Comparison of ENCODE assay signal across 21 cellular contexts in the genomic region with DNA sequence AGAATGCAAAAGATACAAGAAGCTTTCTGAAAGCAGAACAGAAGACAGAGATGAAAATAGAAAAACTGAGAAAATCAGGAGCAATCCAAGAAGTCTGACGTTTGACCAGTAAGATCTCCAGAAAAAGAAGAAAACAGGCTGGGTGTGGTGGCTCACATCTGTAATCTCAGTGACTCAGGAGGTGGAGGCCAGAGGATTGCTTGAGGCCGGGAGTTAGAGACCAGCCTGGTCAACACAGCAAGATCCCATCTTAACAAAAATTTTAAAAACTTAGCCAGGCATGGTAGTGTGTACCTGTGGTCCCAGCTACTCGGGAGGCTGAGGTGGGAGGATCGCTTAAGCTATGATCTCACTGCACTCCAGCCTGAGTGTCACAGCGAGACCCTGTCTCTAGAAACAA. TPM values are rescaled to one million over a fixed set of nuclear protein-coding genes. Genes with fewer than 3 reads are reported as not detected.
DNase-seq lines count a peak whose midpoint lies in the region; ATAC-seq and TF ChIP-seq lines count a peak whose summit lies in the region.
"Had no signal": no experiment of that assay in that cellular context is flagged by ENCODE, and none has a peak within 500 bp of the region (broad histone marks: within the 10 kb centered on the region; RNA-seq: fewer than 3 reads in every experiment).

No MANE protein-coding gene starts in this region.

- no peaks in the 10 kb centered on the region for H3K9me3 ChIP-seq in adrenal gland (replicated peaks in 1 of 3)
- H3K9me3 ChIP-seq: MG63, sigmoid colon, upper lobe of left lung had no signal

- WGBS in adrenal gland, 4 donors, result 74 to 80% (median 76%) methylated on average over 5 of the region's 5 CpGs

- H3K27ac Mint-ChIP-seq in activated T-cell treated with anti-CD3 and anti-CD28 coated beads, Interleukin-2, amount 50 U/mL, for 24 hours, result peak overlapping the region; percentile 44
- H3K27ac Mint-ChIP-seq in activated CD8-positive, alpha-beta T cell treated with anti-CD3 and anti-CD28 coated beads, Interleukin-2, amount 10 ng/mL, durations not matched to agents 7 days and 5 days, result peak overlapping the region; percentile 76
- peak overlapping the region; percentile 44 for H3K27ac Mint-ChIP-seq in endothelial cell (ENCODE audit: unreplicated experiment)
- H3K27ac Mint-ChIP-seq: WTC11 had no signal

- POLR2A ChIA-PET in activated CD8-positive, alpha-beta T cell treated with anti-CD3 and anti-CD28 coated beads, Interleukin-2, amount 10 ng/mL, durations not matched to agents 7 days and 5 days (lab: Charles Lee), result no interaction called here

- H3K27me3 ChIP-seq in adrenal gland, result no peaks in the 10 kb centered on the region
- H3K27me3 ChIP-seq: MG63, sigmoid colon, upper lobe of left lung had no signal

- no peaks in the 10 kb centered on the region for H3K27me3 Mint-ChIP-seq in activated T-cell treated with anti-CD3 and anti-CD28 coated beads, Interleukin-2, amount 50 U/mL, for 24 hours
- no peaks in the 10 kb centered on the region for H3K27me3 Mint-ChIP-seq in activated CD8-positive, alpha-beta T cell treated with anti-CD3 and anti-CD28 coated beads, Interleukin-2, amount 10 ng/mL, durations not matched to agents 7 days and 5 days (ENCODE audit: low read depth)
- H3K27me3 Mint-ChIP-seq in endothelial cell (ENCODE audit: unreplicated experiment), result no peaks in the 10 kb centered on the region

- CTCF ChIA-PET in activated CD8-positive, alpha-beta T cell treated with anti-CD3 and anti-CD28 coated beads, Interleukin-2, amount 10 ng/mL, durations not matched to agents 7 days and 5 days (lab: Charles Lee), result no interaction called here

- H3K4me3 Mint-ChIP-seq in activated T-cell treated with anti-CD3 and anti-CD28 coated beads, Interleukin-2, amount 50 U/mL, for 24 hours, result no peak overlapping the region
- no peak overlapping the region for H3K4me3 Mint-ChIP-seq in activated CD8-positive, alpha-beta T cell treated with anti-CD3 and anti-CD28 coated beads, Interleukin-2, amount 10 ng/mL, durations not matched to agents 7 days and 5 days
- no peak overlapping the region for H3K4me3 Mint-ChIP-seq in endothelial cell (ENCODE audit: unreplicated experiment)
- H3K4me3 Mint-ChIP-seq: WTC11 had no signal

- no peaks in the 10 kb centered on the region for H3K36me3 ChIP-seq in adrenal gland (replicated peaks in 1 of 2)
- H3K36me3 ChIP-seq: MG63, sigmoid colon, upper lobe of left lung had no signal

- DNase-seq in activated T-cell treated with anti-CD3 and anti-CD28 coated beads, Interleukin-2, amount 50 U/mL, for 24 hours, result no peak
- no peak for DNase-seq in activated T-cell treated with anti-CD3 and anti-CD28 coated beads, Interleukin-2, amount 50 U/mL, for 1 hour
- no peak for DNase-seq in activated CD8-positive, alpha-beta T cell treated with anti-CD3 and anti-CD28 coated beads, Interleukin-2, amount 10 ng/mL, durations not matched to agents 7 days and 5 days
- DNase-seq in endothelial cell (ENCODE audit: low spot score) (no peak), substantia nigra (lab: John Stamatoyannopoulos, UW) (no peak), adrenal gland (no peak), retina (no peak), NCI-H146 (lab: John Stamatoyannopoulos, UW) (no peak)
- DNase-seq: activated CD4-positive, alpha-beta T cell treated with anti-CD3 and anti-CD28 coated beads, Interleukin-2, amount 50 U/mL, for 48 hours; central memory CD4-positive, alpha-beta T cell; NCI-H1436 treated with DMSO at 0.1 percent for 48 hours; stimulated activated naive CD4-positive, alpha-beta T cell treated with Interleukin-2 at 50 U/mL for 16 hours; T-helper 1 cell had no signal

- H3K4me3 ChIP-seq in adrenal gland, result no peak overlapping the region
- H3K4me3 ChIP-seq: MG63, sigmoid colon, upper lobe of left lung had no signal

- no peaks in the 10 kb centered on the region for H3K9me3 Mint-ChIP-seq in activated T-cell treated with anti-CD3 and anti-CD28 coated beads, Interleukin-2, amount 50 U/mL, for 24 hours
- no peaks in the 10 kb centered on the region for H3K9me3 Mint-ChIP-seq in activated CD8-positive, alpha-beta T cell treated with anti-CD3 and anti-CD28 coated beads, Interleukin-2, amount 10 ng/mL, durations not matched to agents 7 days and 5 days (ENCODE audit: insufficient read depth)
- H3K9me3 Mint-ChIP-seq in endothelial cell (ENCODE audit: unreplicated experiment), result peaks cover 7% of the 10 kb centered on the region

- no peaks in the 10 kb centered on the region for H3K4me1 ChIP-seq in adrenal gland (replicated peaks in 1 of 2)

- H3K4me1 Mint-ChIP-seq in activated T-cell treated with anti-CD3 and anti-CD28 coated beads, Interleukin-2, amount 50 U/mL, for 24 hours (ENCODE audit: low read depth), result peaks cover 79% of the 10 kb centered on the region
- peaks cover 52% of the 10 kb centered on the region for H3K4me1 Mint-ChIP-seq in activated CD8-positive, alpha-beta T cell treated with anti-CD3 and anti-CD28 coated beads, Interleukin-2, amount 10 ng/mL, durations not matched to agents 7 days and 5 days (ENCODE audit: low read depth)
- peaks cover 22% of the 10 kb centered on the region for H3K4me1 Mint-ChIP-seq in endothelial cell (ENCODE audit: unreplicated experiment)

- TF ChIP-seq CTCF in endothelial cell (IDR thresholded peaks at IDR 0.05; ENCODE audit: unreplicated experiment) (no peak), adrenal gland (IDR thresholded peaks at IDR 0.05) (no peak)

- no peak for ATAC-seq in activated CD8-positive, alpha-beta T cell treated with anti-CD3 and anti-CD28 coated beads, Interleukin-2, amount 10 ng/mL, durations not matched to agents 7 days and 5 days
- ATAC-seq: HCT116, WTC11 had no signal

- no peak for TF ChIP-seq POLR2A in adrenal gland (IDR thresholded peaks at IDR 0.05)

- intact Hi-C loops in adrenal gland (cut with DNase I), result no loop called here

- H3K36me3 Mint-ChIP-seq in activated T-cell treated with anti-CD3 and anti-CD28 coated beads, Interleukin-2, amount 50 U/mL, for 24 hours (ENCODE audit: low read depth), result peaks cover 63% of the 10 kb centered on the region
- H3K36me3 Mint-ChIP-seq in activated CD8-positive, alpha-beta T cell treated with anti-CD3 and anti-CD28 coated beads, Interleukin-2, amount 10 ng/mL, durations not matched to agents 7 days and 5 days (ENCODE audit: low read depth), result peaks cover 58% of the 10 kb centered on the region
- peaks cover 33% of the 10 kb centered on the region for H3K36me3 Mint-ChIP-seq in endothelial cell (ENCODE audit: low read depth, unreplicated experiment)
- H3K36me3 Mint-ChIP-seq: WTC11 had no signal

- peak overlapping the region; percentile 70 for H3K27ac ChIP-seq in substantia nigra (ENCODE audit: low read depth, low read length, poor library complexity, severe bottlenecking)
- H3K27ac ChIP-seq in adrenal gland, result no peak overlapping the region
- H3K27ac ChIP-seq: C4-2B, parathyroid adenoma, sigmoid colon, upper lobe of left lung had no signal

RNA-seq across cellular contexts. Expression of a gene that starts 15.8 kb away (rescaled TPM):
- total RNA-seq in activated CD8-positive, alpha-beta T cell treated with anti-CD3 and anti-CD28 coated beads, Interleukin-2, amount 10 ng/mL, durations not matched to agents 7 days and 5 days, result 10 to 100 TPM; 47.1 to 51.8 TPM
- total RNA-seq in endothelial cell (ENCODE audit: unreplicated experiment) (15.8 TPM), adrenal gland (1 to 10 TPM in 4 of 8 donors, under 1 TPM in 4; 0.06 to 4.0 (median 1.0) TPM)
- 1 to 10 TPM; 3.8 to 5.9 (median 4.4) TPM for polyA plus RNA-seq in adrenal gland
- total RNA-seq: lung microvascular endothelial cell had no signal
